Comparison of ENCODE assay signal across 1 cellular context in genomic region chr13:97131447-97131846, GRCh38.
TF ChIP-seq lines count a peak whose summit lies in the region.

No MANE protein-coding gene starts in this region.

TF ChIP-seq in K562, 482 proteins besides CTCF, POLR2A, EP300 and RAD21 (continued from another document):
- no peak for TF ChIP-seq ZNF280B (CRISPR knock-in tag; IDR thresholded peaks at IDR 0.05)
- 0 out of 4 replicates have a peak, but pooled peaks of 1 of the 2 experiments have one; percentile 15 for TF ChIP-seq TRIM24 (IDR thresholded peaks at IDR 0.05)
- no peak for TF ChIP-seq WHSC1 (IDR thresholded peaks at IDR 0.05; ENCODE audit: low read length)
- no peak for TF ChIP-seq ZNF780A (CRISPR knock-in tag; IDR thresholded peaks at IDR 0.05)
- TF ChIP-seq STAT5B (CRISPR knock-in tag; IDR thresholded peaks at IDR 0.05) = no peak
- no peak for TF ChIP-seq KLF16 (IDR thresholded peaks at IDR 0.05)
- TF ChIP-seq ETV1 (tag; conservative IDR thresholded peaks at IDR 0.05; ENCODE audit: low read depth) = peak; percentile 64; the same call in 1 of the 2 replicates
- TF ChIP-seq POLR2AphosphoS2 (IDR thresholded peaks at IDR 0.05; ENCODE audit: low read length) = no peak
- no peak for TF ChIP-seq ZNF512 (tag; IDR thresholded peaks at IDR 0.05)
- TF ChIP-seq NBN (IDR thresholded peaks at IDR 0.05; ENCODE audit: low read depth) = no peak
- no peak for TF ChIP-seq ZNF24 (IDR thresholded peaks at IDR 0.05)
- no peak for TF ChIP-seq TAF9B (IDR thresholded peaks at IDR 0.05; ENCODE audit: partially characterized antibody)
- TF ChIP-seq NFIC (IDR thresholded peaks at IDR 0.05) = no peak
- TF ChIP-seq PTTG1 (tag; IDR thresholded peaks at IDR 0.05; ENCODE audit: low read depth) = no peak
- TF ChIP-seq RFX7 (CRISPR knock-in tag; IDR thresholded peaks at IDR 0.05) = no peak
- no peak for TF ChIP-seq RNF219 (CRISPR knock-in tag; IDR thresholded peaks at IDR 0.05)
- TF ChIP-seq CBX1 (IDR thresholded peaks at IDR 0.05; ENCODE audit: low read depth) = no peak
- TF ChIP-seq MAFG (tag; conservative IDR thresholded peaks at IDR 0.05) = peak; percentile 93
- no peak for TF ChIP-seq ZFP1 (CRISPR knock-in tag; IDR thresholded peaks at IDR 0.05)
- peak; percentile 13; the same call in 1 of the 2 replicates for TF ChIP-seq MAFF (IDR thresholded peaks at IDR 0.05; ENCODE audit: low read length)
- TF ChIP-seq ARID1B (IDR thresholded peaks at IDR 0.05) = peak; percentile 53; the same call in 1 of the 2 replicates
- TF ChIP-seq SRF (CRISPR knock-in tag; IDR thresholded peaks at IDR 0.05) = no peak
- TF ChIP-seq MXD1 (CRISPR knock-in tag; IDR thresholded peaks at IDR 0.05; ENCODE audit: borderline replicate concordance, poor library complexity, severe bottlenecking) = no peak
- no peak for TF ChIP-seq HCFC1 (IDR thresholded peaks at IDR 0.05; ENCODE audit: low read depth, low read length)
- 0 out of 2 replicates have a peak, but pooled peaks have one; percentile 26 for TF ChIP-seq MYBL2 (IDR thresholded peaks at IDR 0.05; ENCODE audit: low read depth)
- no peak for TF ChIP-seq MYBL2 (CRISPR knock-in tag; IDR thresholded peaks at IDR 0.05; ENCODE audit: borderline replicate concordance)
- TF ChIP-seq KLF13 (tag; IDR thresholded peaks at IDR 0.05; ENCODE audit: borderline replicate concordance, low read depth) = no peak
- TF ChIP-seq ZNF311 (CRISPR knock-in tag; IDR thresholded peaks at IDR 0.05) = no peak
- TF ChIP-seq C11orf30 (IDR thresholded peaks at IDR 0.05; ENCODE audit: low read depth) = peak; percentile 92
- no peak for TF ChIP-seq ZKSCAN1 (IDR thresholded peaks at IDR 0.05; ENCODE audit: low read depth, low read length)
- TF ChIP-seq MCM3 (IDR thresholded peaks at IDR 0.05) = no peak
- no peak for TF ChIP-seq GATAD2B (IDR thresholded peaks at IDR 0.05; ENCODE audit: borderline replicate concordance)
- no peak for TF ChIP-seq ARNT (IDR thresholded peaks at IDR 0.05)
- peak; percentile 28; the same call in 1 of the 2 replicates for TF ChIP-seq MAFK (IDR thresholded peaks at IDR 0.05; ENCODE audit: low read length)
- no peak for TF ChIP-seq SMC3 (conservative IDR thresholded peaks at IDR 0.05; ENCODE audit: insufficient read depth, low read depth, low read length)
- peak; percentile 62; the same call in 1 of the 2 replicates for TF ChIP-seq NFE2L1 (tag; IDR thresholded peaks at IDR 0.05; ENCODE audit: borderline replicate concordance, low read depth)
- peak; percentile 13; the same call in 1 of the 2 replicates for TF ChIP-seq CBFA2T3 (IDR thresholded peaks at IDR 0.05)
- TF ChIP-seq TSHZ1 (CRISPR knock-in tag; IDR thresholded peaks at IDR 0.05) = no peak
- TF ChIP-seq ZNF316 (IDR thresholded peaks at IDR 0.05) = peak; percentile 81
- peak; percentile 18; the same call in 1 of the 2 replicates for TF ChIP-seq DPF2 (IDR thresholded peaks at IDR 0.05)
- TF ChIP-seq ETS1 (conservative IDR thresholded peaks at IDR 0.05; ENCODE audit: control insufficient read depth, low read depth, low read length) = no peak
- no peak for TF ChIP-seq NFRKB (IDR thresholded peaks at IDR 0.05; ENCODE audit: low read depth)
- TF ChIP-seq ZNF184 (CRISPR knock-in tag; IDR thresholded peaks at IDR 0.05) = no peak
- no peak for TF ChIP-seq RAD51 (IDR thresholded peaks at IDR 0.05; ENCODE audit: borderline replicate concordance, low read depth)
- TF ChIP-seq HMBOX1 (IDR thresholded peaks at IDR 0.05) = no peak
- no peak for TF ChIP-seq CREBBP (IDR thresholded peaks at IDR 0.05; ENCODE audit: low read depth, low read length)
- no peak for TF ChIP-seq HNRNPLL (IDR thresholded peaks at IDR 0.05; ENCODE audit: low read depth, low read length, poor library complexity, severe bottlenecking)
- TF ChIP-seq ZNF592 (IDR thresholded peaks at IDR 0.05) = no peak
- no peak for TF ChIP-seq SIN3B (IDR thresholded peaks at IDR 0.05; ENCODE audit: low read depth)
- TF ChIP-seq TOE1 (IDR thresholded peaks at IDR 0.05; ENCODE audit: borderline replicate concordance) = no peak
- TF ChIP-seq TOE1 (CRISPR knock-in tag; IDR thresholded peaks at IDR 0.05; ENCODE audit: borderline replicate concordance, low read depth) = no peak
- TF ChIP-seq NFATC3 (IDR thresholded peaks at IDR 0.05) = no peak
